1 cellular context compared by ENCODE assay signal in genomic region chr9:37942616-37943328, GRCh38.
TF ChIP-seq lines count a peak whose summit lies in the region.

No MANE protein-coding gene starts in this region.

TF ChIP-seq in HCT116, 20 proteins besides CTCF, POLR2A, EP300 and RAD21:
- TF ChIP-seq JUND (IDR thresholded peaks at IDR 0.05): no peak
- TF ChIP-seq YY1 (IDR thresholded peaks at IDR 0.05; ENCODE audit: extremely low read depth, insufficient replicate concordance, low read depth, low read length): no peak
- no peak for TF ChIP-seq SRF (IDR thresholded peaks at IDR 0.05; ENCODE audit: low read depth)
- 0 out of 2 replicates have a peak, but pooled peaks have one; percentile 17 for TF ChIP-seq SP1 (IDR thresholded peaks at IDR 0.05; ENCODE audit: low read depth)
- no peak for TF ChIP-seq TCF7L2 (IDR thresholded peaks at IDR 0.05; ENCODE audit: borderline replicate concordance, extremely low read depth, insufficient read depth, insufficient read length)
